Comparison of ENCODE assay signal across 10 cellular contexts in genomic region chr10:7419998-7420397, GRCh38. TPM values are rescaled to one million over a fixed set of nuclear protein-coding genes. Genes with fewer than 3 reads are reported as not detected.
"Had no signal": no experiment of that assay in that cellular context is flagged by ENCODE, and none has a peak within 500 bp of the region (broad histone marks: within the 10 kb centered on the region; RNA-seq: fewer than 3 reads in every experiment).

No MANE protein-coding gene starts in this region.

- H3K9me3 ChIP-seq: HAP-1 had no signal

- H3K9ac ChIP-seq: GM23248 had no signal

- H3K4me3 ChIP-seq: GM23248, HAP-1 had no signal

- H3K9me3 Mint-ChIP-seq: HFFc6, IgD-negative memory B cell had no signal

- DNase-seq: GM23248, GOT3, H7, HFFc6, KG1 had no signal

- H2AFZ ChIP-seq: GM23248 had no signal

- ATAC-seq: HCT116, HepG2 had no signal

- H3K27ac ChIP-seq: GM23248, HL-60 had no signal

- H3K4me3 Mint-ChIP-seq: HFFc6, IgD-negative memory B cell had no signal

- H3K27ac Mint-ChIP-seq: HFFc6, IgD-negative memory B cell had no signal

- H3K4me1 ChIP-seq: HAP-1 had no signal

- H3K36me3 ChIP-seq: HAP-1 had no signal

- H3K36me3 Mint-ChIP-seq: IgD-negative memory B cell had no signal

RNA-seq across cellular contexts. Expression of gene SFMBT2, which starts 9.2 kb away (rescaled TPM):
- polyA plus RNA-seq: GM23248 had no signal
